21 cellular contexts compared by ENCODE assay signal in the genomic region with DNA sequence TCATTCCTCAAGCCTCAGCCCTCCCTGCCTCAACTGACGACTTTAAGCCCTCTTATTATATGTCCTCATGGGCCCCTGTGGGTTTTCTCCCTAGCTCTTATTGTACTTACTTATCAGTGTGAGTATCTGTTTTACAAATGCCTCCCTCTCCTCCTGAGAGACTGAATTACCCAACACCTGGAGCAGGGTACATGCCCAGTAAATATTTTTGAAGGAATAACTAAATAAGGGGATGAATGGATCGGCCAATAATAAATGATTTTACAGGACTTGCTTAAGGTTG.
"Had no signal": no experiment of that assay in that cellular context is flagged by ENCODE, and none has a peak within 500 bp of the region (broad histone marks: within the 10 kb centered on the region; RNA-seq: fewer than 3 reads in every experiment).

No MANE protein-coding gene starts in this region.

- H3K4me1 Mint-ChIP-seq: activated B cell treated with CpG ODN at 0.5 μM for 24 hours; activated CD4-positive, alpha-beta T cell treated with anti-CD3 and anti-CD28 coated beads for 36 hours; activated naive CD4-positive, alpha-beta T cell treated with anti-CD3 and anti-CD28 coated beads, Interleukin-2, amount 10 ng/mL, durations not matched to agents 7 days and 5 days; immature natural killer cell; naive thymus-derived CD4-positive, alpha-beta T cell; T-helper 17 cell had no signal

- H3K9me3 ChIP-seq: body of pancreas, lower lobe of right lung, thyroid gland had no signal

- H3K9me3 Mint-ChIP-seq: activated B cell treated with CpG ODN at 0.5 μM for 24 hours; activated CD4-positive, alpha-beta memory T cell treated with anti-CD3 and anti-CD28 coated beads for 36 hours; activated naive CD4-positive, alpha-beta T cell treated with anti-CD3 and anti-CD28 coated beads, Interleukin-2, amount 10 ng/mL, durations not matched to agents 7 days and 5 days; dendritic cell treated with granulocyte-macrophage colony-stimulating factor and Interleukin-4, amounts not matched to agents 40 ng/mL and 50 ng/mL, for 4 days; stimulated activated naive B cell treated with anti-CD40 and anti-IgM and Interleukin-4, amounts not matched to agents 10 μg/mL and 1 μg/mL and 100 μg/mL, for 72 hours had no signal

- H3K4me3 ChIP-seq: body of pancreas, lower lobe of right lung, thyroid gland had no signal

- H3K27me3 Mint-ChIP-seq: activated CD4-positive, alpha-beta memory T cell treated with anti-CD3 and anti-CD28 coated beads for 36 hours; dendritic cell treated with granulocyte-macrophage colony-stimulating factor and Interleukin-4, amounts not matched to agents 40 ng/mL and 50 ng/mL, for 4 days had no signal

- H3K4me1 ChIP-seq: body of pancreas, lower lobe of right lung had no signal

- DNase-seq: activated B cell treated with CpG ODN at 0.5 μM for 24 hours; activated CD4-positive, alpha-beta memory T cell treated with anti-CD3 and anti-CD28 coated beads for 36 hours; activated CD4-positive, alpha-beta T cell treated with anti-CD3 and anti-CD28 coated beads for 36 hours; activated effector memory CD4-positive, alpha-beta T cell treated with anti-CD3 and anti-CD28 coated beads, Interleukin-2, amount 50 U/mL, for 16 hours; activated naive CD4-positive, alpha-beta T cell treated with anti-CD3 and anti-CD28 coated beads, Interleukin-2, amount 10 ng/mL, durations not matched to agents 7 days and 5 days; body of pancreas; effector CD4-positive, alpha-beta T cell; erythroblast; foreskin melanocyte; immature natural killer cell; lower lobe of right lung; naive thymus-derived CD4-positive, alpha-beta T cell; posterior cingulate gyrus; stimulated activated CD4-positive, alpha-beta T cell treated with anti-CD3 and anti-CD28 coated beads, Interleukin-2, amount 100 ng/mL, for 48 hours; stimulated activated CD8-positive, alpha-beta memory T cell treated with anti-CD3 and anti-CD28 coated beads, Interleukin-4, amount 100 ng/mL, for 48 hours; stimulated activated naive B cell treated with anti-CD40 and anti-IgM and Interleukin-4, amounts not matched to agents 10 μg/mL and 1 μg/mL and 100 μg/mL, for 72 hours; SW 1271; T-helper 17 cell had no signal

- H3K27me3 ChIP-seq: body of pancreas, thyroid gland had no signal

- H3K4me3 Mint-ChIP-seq: activated B cell treated with CpG ODN at 0.5 μM for 24 hours; activated CD4-positive, alpha-beta memory T cell treated with anti-CD3 and anti-CD28 coated beads for 36 hours; activated CD4-positive, alpha-beta T cell treated with anti-CD3 and anti-CD28 coated beads for 36 hours; activated naive CD4-positive, alpha-beta T cell treated with anti-CD3 and anti-CD28 coated beads, Interleukin-2, amount 10 ng/mL, durations not matched to agents 7 days and 5 days; dendritic cell treated with granulocyte-macrophage colony-stimulating factor and Interleukin-4, amounts not matched to agents 40 ng/mL and 50 ng/mL, for 4 days; immature natural killer cell; naive thymus-derived CD4-positive, alpha-beta T cell; stimulated activated naive B cell treated with anti-CD40 and anti-IgM and Interleukin-4, amounts not matched to agents 10 μg/mL and 1 μg/mL and 100 μg/mL, for 72 hours; T-helper 17 cell had no signal

- H3K36me3 Mint-ChIP-seq: activated CD4-positive, alpha-beta memory T cell treated with anti-CD3 and anti-CD28 coated beads for 36 hours; activated naive CD4-positive, alpha-beta T cell treated with anti-CD3 and anti-CD28 coated beads, Interleukin-2, amount 10 ng/mL, durations not matched to agents 7 days and 5 days; immature natural killer cell; naive thymus-derived CD4-positive, alpha-beta T cell; stimulated activated naive B cell treated with anti-CD40 and anti-IgM and Interleukin-4, amounts not matched to agents 10 μg/mL and 1 μg/mL and 100 μg/mL, for 72 hours had no signal

- ATAC-seq: activated CD4-positive, alpha-beta T cell treated with anti-CD3 and anti-CD28 coated beads for 36 hours; body of pancreas; left lobe of liver; lower lobe of right lung; naive thymus-derived CD4-positive, alpha-beta T cell; stimulated activated naive B cell treated with anti-CD40 and anti-IgM and Interleukin-4, amounts not matched to agents 10 μg/mL and 1 μg/mL and 100 μg/mL, for 72 hours; T-helper 17 cell had no signal

- H3K27ac ChIP-seq: body of pancreas, lower lobe of right lung, thyroid gland had no signal

- H3K36me3 ChIP-seq: lower lobe of right lung, thyroid gland had no signal

- H3K27ac Mint-ChIP-seq: activated B cell treated with CpG ODN at 0.5 μM for 24 hours; activated CD4-positive, alpha-beta memory T cell treated with anti-CD3 and anti-CD28 coated beads for 36 hours; activated CD4-positive, alpha-beta T cell treated with anti-CD3 and anti-CD28 coated beads for 36 hours; activated naive CD4-positive, alpha-beta T cell treated with anti-CD3 and anti-CD28 coated beads, Interleukin-2, amount 10 ng/mL, durations not matched to agents 7 days and 5 days; dendritic cell treated with granulocyte-macrophage colony-stimulating factor and Interleukin-4, amounts not matched to agents 40 ng/mL and 50 ng/mL, for 4 days; immature natural killer cell; naive thymus-derived CD4-positive, alpha-beta T cell; stimulated activated naive B cell treated with anti-CD40 and anti-IgM and Interleukin-4, amounts not matched to agents 10 μg/mL and 1 μg/mL and 100 μg/mL, for 72 hours; T-helper 17 cell had no signal
